In the genomic region with DNA sequence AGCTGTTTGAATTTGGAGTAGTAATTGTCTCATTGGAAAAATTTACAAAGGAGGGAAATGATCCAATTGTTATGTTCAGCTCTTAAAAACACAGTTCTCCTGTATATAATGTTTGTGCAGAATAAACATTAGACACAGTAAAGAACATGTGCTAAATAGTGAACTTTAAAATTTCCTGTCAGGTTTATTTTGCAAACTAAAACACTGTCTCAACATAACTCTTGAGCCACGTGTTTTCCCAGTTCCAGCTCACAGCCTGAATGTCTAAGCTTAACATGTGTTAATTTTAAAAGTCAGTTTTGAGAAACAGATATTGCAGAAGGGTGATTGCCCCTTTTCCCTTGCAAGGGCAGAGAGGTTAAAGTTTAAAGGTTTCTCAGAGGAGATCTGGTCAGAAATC, we compare ENCODE assay signal across 18 cellular contexts. TPM values are rescaled to one million over a fixed set of nuclear protein-coding genes. Genes with fewer than 3 reads are reported as not detected.
"Had no signal": no experiment of that assay in that cellular context is flagged by ENCODE, and none has a peak within 500 bp of the region (broad histone marks: within the 10 kb centered on the region; RNA-seq: fewer than 3 reads in every experiment).

No MANE protein-coding gene starts in this region.

- DNase-seq: activated CD4-positive, alpha-beta memory T cell treated with anti-CD3 and anti-CD28 coated beads, Interleukin-2, amount 10 ng/mL, durations not matched to agents 7 days and 5 days; activated CD4-positive, alpha-beta T cell treated with anti-CD3 and anti-CD28 coated beads for 48 hours; activated CD4-positive, CD25-positive, alpha-beta regulatory T cell; activated naive CD4-positive, alpha-beta T cell treated with anti-CD3 and anti-CD28 coated beads, Interleukin-2, amount 10 ng/mL, durations not matched to agents 7 days and 5 days; activated naive CD8-positive, alpha-beta T cell treated with anti-CD3 and anti-CD28 coated beads, Interleukin-2, amount 50 U/mL, for 24 hours; activated T-cell treated with anti-CD3 and anti-CD28 coated beads, Interleukin-2, amount 50 U/mL, for 1 hour; anterior cingulate cortex; brain microvascular endothelial cell; cortex of kidney; esophagus squamous epithelium; heart right ventricle; left lung; mammary epithelial cell; pancreas; stimulated activated CD4-positive, alpha-beta T cell treated with anti-CD3 and anti-CD28 coated beads, Interleukin-4, amount 100 ng/mL, for 24 hours; testis had no signal

- H3K36me3 ChIP-seq: brain microvascular endothelial cell, esophagus squamous epithelium, heart right ventricle, left lung, pancreas had no signal

- H3K4me3 ChIP-seq: esophagus squamous epithelium, heart right ventricle, left lung, pancreas, testis had no signal

- ATAC-seq: activated naive CD8-positive, alpha-beta T cell treated with anti-CD3 and anti-CD28 coated beads, Interleukin-2, amount 50 U/mL, for 24 hours; heart right ventricle; left lung; pancreas; sciatic nerve; stimulated activated effector memory CD8-positive, alpha-beta T cell treated with anti-CD3 and anti-CD28 coated beads, Interleukin-12 subunit alpha, Interleukin-12 subunit beta, amount 100 ng/mL, for 72 hours had no signal

- H3K27ac ChIP-seq: brain microvascular endothelial cell, esophagus squamous epithelium, heart right ventricle, left lung, pancreas, testis had no signal

- H3K27me3 ChIP-seq: brain microvascular endothelial cell, esophagus squamous epithelium, left lung, testis had no signal

- H3K9me3 ChIP-seq: esophagus squamous epithelium, heart right ventricle, left lung, pancreas, testis had no signal

- H3K4me1 ChIP-seq: esophagus squamous epithelium, heart right ventricle, left lung, pancreas, testis had no signal

RNA-seq across cellular contexts. Expression of a gene that starts 20.6 kb away (rescaled TPM):
- total RNA-seq: activated CD4-positive, alpha-beta memory T cell treated with anti-CD3 and anti-CD28 coated beads, Interleukin-2, amount 10 ng/mL, durations not matched to agents 7 days and 5 days; mammary epithelial cell had no signal
- polyA plus RNA-seq: mammary epithelial cell had no signal
